In genomic region chr2:200308001-200308400, GRCh38 we compare ENCODE assay signal across 1 cellular context.
TF ChIP-seq lines count a peak whose summit lies in the region.

No MANE protein-coding gene starts in this region.

TF ChIP-seq in WTC11, 78 proteins besides CTCF, POLR2A, EP300 and RAD21 (continued from another document):
- TF ChIP-seq ZNF532 (CRISPR knock-in tag; IDR thresholded peaks at IDR 0.05; ENCODE audit: borderline replicate concordance) (no peak), CREM (CRISPR knock-in tag; IDR thresholded peaks at IDR 0.05) (no peak), ATF2 (CRISPR knock-in tag; IDR thresholded peaks at IDR 0.05; ENCODE audit: borderline replicate concordance, low read depth) (no peak), ZBTB43 (CRISPR knock-in tag; IDR thresholded peaks at IDR 0.05) (no peak), ZNF396 (CRISPR knock-in tag; IDR thresholded peaks at IDR 0.05; ENCODE audit: borderline replicate concordance) (no peak), NR2C2 (CRISPR knock-in tag; IDR thresholded peaks at IDR 0.05) (no peak), ZNF423 (CRISPR knock-in tag; IDR thresholded peaks at IDR 0.05) (no peak), ZNF416 (CRISPR knock-in tag; IDR thresholded peaks at IDR 0.05) (no peak), TP53 (CRISPR knock-in tag; IDR thresholded peaks at IDR 0.05) (no peak), FOXJ3 (CRISPR knock-in tag; IDR thresholded peaks at IDR 0.05; ENCODE audit: borderline replicate concordance) (no peak), ZSCAN18 (CRISPR knock-in tag; IDR thresholded peaks at IDR 0.05) (no peak), ZNF425 (CRISPR knock-in tag; conservative IDR thresholded peaks at IDR 0.05) (no peak), IRF2 (CRISPR knock-in tag; IDR thresholded peaks at IDR 0.05; ENCODE audit: borderline replicate concordance, low read depth) (no peak), NR3C1 (CRISPR knock-in tag; conservative IDR thresholded peaks at IDR 0.05; ENCODE audit: low read depth) (no peak)
